In genomic region chr17:58515286-58515685, GRCh38 we compare ENCODE assay signal across 10 cellular contexts. TPM values are rescaled to one million over a fixed set of nuclear protein-coding genes. Genes with fewer than 3 reads are reported as not detected.
A peak's percentile ranks its signal among the peaks of the same experiment; 100 is the strongest.
DNase-seq lines count a peak whose midpoint lies in the region; ATAC-seq and TF ChIP-seq lines count a peak whose summit lies in the region.
"Had no signal": no experiment of that assay in that cellular context is flagged by ENCODE, and none has a peak within 500 bp of the region (broad histone marks: within the 10 kb centered on the region; RNA-seq: fewer than 3 reads in every experiment).

No MANE protein-coding gene starts in this region.

- intact Hi-C loops in cardiac septum (cut with DNase I): loop anchor here (5.0 to 10.0 kb wide), 3 partner anchors 72 to 1190 kb away; partner anchors contain the start of genes PTRH2, SUPT4H1 and VMP1
- intact Hi-C loops in vagina (cut with DNase I): loop anchor here (5.0 kb wide), 1 partner anchor 1538 kb away; the partner anchor contains the start of gene SCPEP1

- peaks cover 0 to 60% of the 10 kb centered on the region in 2 donors for H3K4me1 ChIP-seq in right atrium auricular region
- peaks cover 20 to 36% of the 10 kb centered on the region in 2 donors for H3K4me1 ChIP-seq in muscle layer of duodenum (ENCODE audit: control insufficient read depth in 1 of 2, insufficient read depth in 2 of 2, low read length in 2 of 2)
- peaks cover 48% of the 10 kb centered on the region for H3K4me1 ChIP-seq in vagina

- H3K27me3 ChIP-seq in right atrium auricular region (no peaks in the 10 kb centered on the region), muscle layer of duodenum (ENCODE audit: low read depth, low read length) (no peaks in the 10 kb centered on the region), vagina (no peaks in the 10 kb centered on the region)

- H3K36me3 ChIP-seq in right atrium auricular region: peaks cover 17% of the 10 kb centered on the region
- H3K36me3 ChIP-seq in muscle layer of duodenum (ENCODE audit: control insufficient read depth in 1 of 2, insufficient read depth in 2 of 2, low read length in 2 of 2): peaks cover 21 to 22% of the 10 kb centered on the region in 2 donors
- H3K36me3 ChIP-seq in vagina: peaks cover 0 to 23% of the 10 kb centered on the region in 2 donors

- TF ChIP-seq CTCF in right atrium auricular region (IDR thresholded peaks at IDR 0.05) (no peak), vagina (IDR thresholded peaks at IDR 0.05) (no peak)

- ATAC-seq in HG03571 (IDR thresholded peaks at IDR 0.05; ENCODE audit: unreplicated experiment) (no peak), GM21529 (IDR thresholded peaks at IDR 0.05; ENCODE audit: unreplicated experiment) (no peak)

- H3K9me3 ChIP-seq in right atrium auricular region (no peaks in the 10 kb centered on the region), muscle layer of duodenum (ENCODE audit: control insufficient read depth in 1 of 2, low read length in 2 of 2) (no peaks in the 10 kb centered on the region), vagina (no peaks in the 10 kb centered on the region)

- H3K4me3 ChIP-seq in right atrium auricular region (no peak overlapping the region), muscle layer of duodenum (ENCODE audit: low read depth in 1 of 2, low read length in 2 of 2) (peak overlapping the region; percentile 52 to 77), vagina (peak overlapping the region in 1 of 2 donors; percentile 67)

- DNase-seq in right atrium auricular region (ENCODE audit: low spot score) (no peak), cardiac septum (ENCODE audit: low spot score) (no peak), vagina (ENCODE audit: extremely low spot score in 2 of 2) (no peak), NK-92 (lab: John Stamatoyannopoulos, UW; ENCODE audit: unreplicated experiment) (no peak)
- DNase-seq: activated CD4-positive, alpha-beta T cell treated with anti-CD3 and anti-CD28 coated beads for 48 hours; NCI-H345 had no signal

- no peak for TF ChIP-seq POLR2A in vagina (IDR thresholded peaks at IDR 0.05)

- H3K27ac ChIP-seq in right atrium auricular region (peak overlapping the region; percentile 78 to 85), cingulate gyrus (ENCODE audit: low read depth, low read length) (peak overlapping the region; percentile 77), muscle layer of duodenum (ENCODE audit: low read length) (peak overlapping the region; percentile 71), vagina (peak overlapping the region; percentile 84)

RNA-seq across cellular contexts. Expression of gene MTMR4, which starts 0.8 kb away (rescaled TPM):
- 10 to 100 TPM; 13.9 TPM for total RNA-seq in right atrium auricular region
- 23.4 TPM for total RNA-seq in cardiac septum
- total RNA-seq in vagina: 15.7 TPM

RNA-seq across cellular contexts. Expression of gene HSF5, which starts 27.1 kb away (rescaled TPM):
- total RNA-seq in right atrium auricular region (under 1 TPM in 1 of 2 donors, not detected in 1; 0.08 TPM), cardiac septum (not detected), vagina (0.25 TPM)

Comparison
In these comparisons a context has a peak if more than half of its experiments do, and no peak if none do; other contexts are left out.
1. H3K4me3 ChIP-seq: peak in muscle layer of duodenum (2 of 2); none in right atrium auricular region (0 of 2).
2. Peak in every context shown above with its lines, with median percentiles within 50 percentile points of each other: H3K27ac ChIP-seq.